Comparison of ENCODE assay signal across 4 cellular contexts in the genomic region with DNA sequence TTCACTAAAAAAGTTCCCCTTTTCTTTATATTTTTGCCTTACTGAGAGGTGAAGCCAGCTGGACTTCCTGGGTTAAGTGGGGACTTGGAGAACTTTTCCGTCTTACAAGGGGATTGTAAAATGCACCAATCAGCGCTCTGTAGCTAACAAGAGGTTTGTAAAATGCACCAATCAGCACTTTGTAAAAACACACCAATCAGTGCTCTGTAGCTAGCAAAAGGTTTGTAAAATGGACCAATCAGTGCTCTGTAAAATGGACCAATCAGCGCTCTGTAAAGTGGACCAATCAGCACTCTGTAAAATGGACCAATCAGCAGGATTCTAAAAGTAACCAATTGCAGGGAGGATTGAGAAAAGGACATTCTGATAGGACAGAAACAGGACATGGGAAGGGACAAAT.
TF ChIP-seq lines count a peak whose summit lies in the region.

No MANE protein-coding gene starts in this region.

TF ChIP-seq in A549, 52 proteins besides CTCF, POLR2A, EP300 and RAD21:
- peak; percentile 88 for TF ChIP-seq MAFK (IDR thresholded peaks at IDR 0.05; ENCODE audit: partially characterized antibody)

TF ChIP-seq in IMR-90, 13 proteins besides CTCF, POLR2A, EP300 and RAD21:
- TF ChIP-seq MAFK (IDR thresholded peaks at IDR 0.05; ENCODE audit: low read depth, low read length), result peak; percentile 68

TF ChIP-seq in K562, 482 proteins besides CTCF, POLR2A, EP300 and RAD21:
- TF ChIP-seq MAFG (tag; conservative IDR thresholded peaks at IDR 0.05) (peak; percentile 55), MAFK (IDR thresholded peaks at IDR 0.05; ENCODE audit: low read length) (peak; percentile 11; the same call in 1 of the 2 replicates), C11orf30 (IDR thresholded peaks at IDR 0.05; ENCODE audit: low read depth) (peak; percentile 52; the same call in 1 of the 2 replicates), ZNF316 (IDR thresholded peaks at IDR 0.05) (peak; percentile 73), ASH1L (IDR thresholded peaks at IDR 0.05; ENCODE audit: borderline replicate concordance, low read depth, partially characterized antibody) (peak; percentile 34), MAFF (IDR thresholded peaks at IDR 0.05; ENCODE audit: low read length) (0 out of 2 replicates have a peak, but pooled peaks have one; percentile 17)

TF ChIP-seq in HepG2, 621 proteins besides CTCF, POLR2A, EP300 and RAD21:
- TF ChIP-seq MAFF (IDR thresholded peaks at IDR 0.05; ENCODE audit: low read depth, low read length) (peak; percentile 52), MAFK (conservative IDR thresholded peaks at IDR 0.05 in 1 of 2, IDR thresholded peaks at IDR 0.05 in 1 of 2; ENCODE audit: low read length in 2 of 2) (peak; percentile 26 to 73; a peak in 3 of 4 replicates)
